Comparison of ENCODE assay signal across 8 cellular contexts in the genomic region with DNA sequence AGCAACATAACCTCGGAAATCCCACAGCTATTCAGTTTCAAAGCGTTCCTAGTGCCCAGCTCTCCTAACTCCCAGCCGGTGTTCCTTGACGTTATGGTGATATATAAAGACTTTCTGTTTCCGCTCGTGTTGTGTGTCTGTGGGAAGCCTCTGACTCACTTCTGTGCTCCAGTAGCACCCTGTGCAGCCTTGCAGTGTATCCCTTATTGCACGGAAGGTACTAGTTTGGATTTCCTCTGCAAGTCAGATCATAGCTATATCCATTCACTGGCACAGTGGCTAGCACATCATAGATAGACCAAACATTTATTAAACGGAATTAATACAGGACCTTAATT. TPM values are rescaled to one million over a fixed set of nuclear protein-coding genes. Genes with fewer than 3 reads are reported as not detected.
DNase-seq lines count a peak whose midpoint lies in the region; ATAC-seq and TF ChIP-seq lines count a peak whose summit lies in the region.

No MANE protein-coding gene starts in this region.

- CTCF ChIA-PET in activated B cell treated with CpG ODN at 0.5 μM for 24 hours (lab: Charles Lee), result no interaction called here

- DNase-seq in DMS53 (lab: John Stamatoyannopoulos, UW) (peak; percentile 76), HT1080 (ENCODE audit: low read depth) (peak; percentile 79), activated B cell treated with CpG ODN at 0.5 μM for 24 hours (no peak), endodermal cell (no peak), thoracic aorta (ENCODE audit: low spot score) (no peak)
- DNase-seq in stimulated activated naive CD4-positive, alpha-beta T cell treated with Interleukin-2 at 50 U/mL for 16 hours (lab: John Stamatoyannopoulos, UW), result no peak

- H3K4me3 ChIP-seq in endodermal cell (ENCODE audit: low read length) (peak overlapping the region; percentile 94), mucosa of rectum (ENCODE audit: low read length in 2 of 2) (peak overlapping the region; percentile 92 to 93), thoracic aorta (peak overlapping the region; percentile 86)

- peak overlapping the region; percentile 98 for H3K4me3 Mint-ChIP-seq in activated B cell treated with CpG ODN at 0.5 μM for 24 hours
- peak overlapping the region; percentile 95 for H3K4me3 Mint-ChIP-seq in endodermal cell

- H3K27me3 Mint-ChIP-seq in activated B cell treated with CpG ODN at 0.5 μM for 24 hours, result peaks cover 5% of the 10 kb centered on the region
- peaks cover 21% of the 10 kb centered on the region for H3K27me3 Mint-ChIP-seq in endodermal cell (ENCODE audit: insufficient read depth)

- POLR2A ChIA-PET in activated B cell treated with CpG ODN at 0.5 μM for 24 hours (lab: Charles Lee), result interaction anchor here (1.0 kb wide), 1 partner anchor 116 kb away, joined by 4 read pairs; no protein-coding TSS in a partner anchor

- no peaks in the 10 kb centered on the region for H3K27me3 ChIP-seq in endodermal cell (ENCODE audit: control insufficient read depth, insufficient read depth, low read length, poor library complexity, severe bottlenecking)
- H3K27me3 ChIP-seq in mucosa of rectum (ENCODE audit: control insufficient read depth in 2 of 2, insufficient read depth in 2 of 2, low read length in 2 of 2), result no peaks in the 10 kb centered on the region
- no peaks in the 10 kb centered on the region for H3K27me3 ChIP-seq in thoracic aorta (replicated peaks; ENCODE audit: insufficient read depth)

- H3K9me3 ChIP-seq in endodermal cell (ENCODE audit: control insufficient read depth, low read length) (no peaks in the 10 kb centered on the region), mucosa of rectum (ENCODE audit: control insufficient read depth in 2 of 2, low read length in 2 of 2) (no peaks in the 10 kb centered on the region), thoracic aorta (no peaks in the 10 kb centered on the region)

- WGBS in endodermal cell (ENCODE audit: insufficient coverage in 1 of 2, insufficient read length in 1 of 2), 2 experiments, result 2 to 4% methylated on average over 7 to 8 of the region's 8 CpGs

- H3K9ac ChIP-seq in endodermal cell (ENCODE audit: extremely low read depth, low read length, poor library complexity, severe bottlenecking) (peak overlapping the region; percentile 72), mucosa of rectum (ENCODE audit: low read depth in 1 of 2, low read length in 2 of 2) (peak overlapping the region; percentile 75)

- no peaks in the 10 kb centered on the region for H3K4me1 ChIP-seq in endodermal cell (ENCODE audit: control insufficient read depth, insufficient read depth, low read length)
- peaks cover 2 to 3% of the 10 kb centered on the region in 2 donors for H3K4me1 ChIP-seq in mucosa of rectum (ENCODE audit: control insufficient read depth in 2 of 2, insufficient read depth in 2 of 2, low read length in 2 of 2)
- peaks cover 0 to 4% of the 10 kb centered on the region in 2 donors for H3K4me1 ChIP-seq in thoracic aorta (ENCODE audit: control insufficient read depth in 1 of 2, low read depth in 2 of 2)

- H3K36me3 ChIP-seq in endodermal cell (ENCODE audit: control insufficient read depth, insufficient read depth, low read length) (no peaks in the 10 kb centered on the region), mucosa of rectum (ENCODE audit: control insufficient read depth in 2 of 2, insufficient read depth in 2 of 2, low read length in 2 of 2) (no peaks in the 10 kb centered on the region), thoracic aorta (no peaks in the 10 kb centered on the region)

- peak overlapping the region; percentile 82 for H3K27ac Mint-ChIP-seq in activated B cell treated with CpG ODN at 0.5 μM for 24 hours
- peak overlapping the region; percentile 97 for H3K27ac Mint-ChIP-seq in endodermal cell

- TF ChIP-seq CTCF in activated B cell treated with CpG ODN at 0.5 μM for 24 hours (IDR thresholded peaks at IDR 0.05) (no peak), endodermal cell (conservative IDR thresholded peaks at IDR 0.05) (no peak), thoracic aorta (IDR thresholded peaks at IDR 0.05) (no peak)

- ATAC-seq in GM21390 (IDR thresholded peaks at IDR 0.05; ENCODE audit: unreplicated experiment) (peak; percentile 35), activated B cell treated with CpG ODN at 0.5 μM for 24 hours (ENCODE audit: low read depth) (peak; percentile 29), thoracic aorta (ENCODE audit: insufficient number of reproducible peaks, low FRiP score, low read depth) (no peak)

- H3K36me3 Mint-ChIP-seq in activated B cell treated with CpG ODN at 0.5 μM for 24 hours (ENCODE audit: low read depth) (peaks cover 7% of the 10 kb centered on the region), endodermal cell (ENCODE audit: low read depth) (peaks cover 1% of the 10 kb centered on the region)

- intact Hi-C loops in activated B cell treated with CpG ODN at 0.5 μM for 24 hours (cut with micrococcal nuclease), result no loop called here

- H3K4me1 Mint-ChIP-seq in activated B cell treated with CpG ODN at 0.5 μM for 24 hours (peaks cover 18% of the 10 kb centered on the region), endodermal cell (peaks cover 7% of the 10 kb centered on the region)

- H3K9me3 Mint-ChIP-seq in activated B cell treated with CpG ODN at 0.5 μM for 24 hours, result no peaks in the 10 kb centered on the region
- peaks cover 3% of the 10 kb centered on the region for H3K9me3 Mint-ChIP-seq in endodermal cell

- no peak overlapping the region for H3K27ac ChIP-seq in endodermal cell (ENCODE audit: low read depth, low read length)
- peak overlapping the region; percentile 48 to 76 for H3K27ac ChIP-seq in mucosa of rectum (ENCODE audit: low read depth in 2 of 2, low read length in 2 of 2)
- H3K27ac ChIP-seq in thoracic aorta, result peak overlapping the region; percentile 76 to 82

RNA-seq across cellular contexts. Expression of gene ASAH2B, which starts 0.6 kb away (rescaled TPM):
- 2.5 and 13.2 TPM in 2 replicates for total RNA-seq in HT1080 (2014; rRNA removed; shearing (Covaris generic))
- 5.1 and 7.6 TPM in 2 replicates for polyA plus RNA-seq in HT1080 (2015; cell fraction: cytosol; rRNA removed)
- 8.4 and 8.5 TPM in 2 replicates for polyA plus RNA-seq in HT1080 (2015; cell fraction: nucleus; rRNA removed)
- 1.3 and 1.9 TPM in 2 replicates for total RNA-seq in activated B cell treated with CpG ODN at 0.5 μM for 24 hours
- 1 to 10 TPM; 6.4 to 7.4 TPM for total RNA-seq in endodermal cell
- polyA plus RNA-seq in endodermal cell (2013, experiment 1 of 2), result 10.2 TPM
- polyA plus RNA-seq in endodermal cell (2013, experiment 2 of 2), result 7.1 TPM
- 1 to 10 TPM in 1 of 2 donors, under 1 TPM in 1; 0.68 to 2.8 TPM for total RNA-seq in thoracic aorta

Comparison
In these comparisons a context has a peak if more than half of its experiments do, and no peak if none do; other contexts are left out.
1. DNase-seq: peak in DMS53 (single experiment) and HT1080 (single experiment); none in activated B cell treated with CpG ODN at 0.5 μM for 24 hours (single experiment), endodermal cell (single experiment), thoracic aorta (single experiment) and stimulated activated naive CD4-positive, alpha-beta T cell treated with Interleukin-2 at 50 U/mL for 16 hours (single experiment).
2. Peak in every context shown above with its lines, with median percentiles within 50 percentile points of each other: H3K4me3 ChIP-seq.